ENCODE assay signal across 16 cellular contexts in genomic region chr22:48919187-48919590, GRCh38.
A peak's percentile ranks its signal among the peaks of the same experiment; 100 is the strongest.
DNase-seq lines count a peak whose midpoint lies in the region; ATAC-seq and TF ChIP-seq lines count a peak whose summit lies in the region.
"Had no signal": no experiment of that assay in that cellular context is flagged by ENCODE, and none has a peak within 500 bp of the region (broad histone marks: within the 10 kb centered on the region; RNA-seq: fewer than 3 reads in every experiment).

No MANE protein-coding gene starts in this region.

- ATAC-seq in HG02610 (IDR thresholded peaks at IDR 0.05; ENCODE audit: unreplicated experiment), result no peak
- ATAC-seq: CD8-positive, alpha-beta T cell; K562; left colon had no signal

- intact Hi-C loops in stomach (cut with DNase I; ENCODE audit: low total_unique reads), result no loop called here

- peak; percentile 61 for DNase-seq in NCI-H2107 treated with DMSO at 0.1 percent for 48 hours (lab: John Stamatoyannopoulos, UW; ENCODE audit: unreplicated experiment)
- DNase-seq in NCI-H2107 (lab: John Stamatoyannopoulos, UW), result no peak
- peak; percentile 66 for DNase-seq in NCI-H510A (lab: John Stamatoyannopoulos, UW)
- DNase-seq in ecto neural progenitor cell (ENCODE audit: low spot score), result peak; percentile 57
- DNase-seq in stomach, result peak; percentile 16
- no peak for DNase-seq in stimulated activated CD4-positive, alpha-beta T cell treated with anti-CD3 and anti-CD28 coated beads, Interleukin-4, amount 100 ng/mL, for 4 hours
- DNase-seq in stimulated activated CD4-positive, alpha-beta T cell treated with anti-CD3 and anti-CD28 coated beads, Interleukin-4, amount 100 ng/mL, for 24 hours, result no peak
- DNase-seq: activated CD4-positive, alpha-beta T cell treated with anti-CD3 and anti-CD28 coated beads, Interleukin-2, amount 50 U/mL, for 48 hours; activated gamma-delta T cell treated with Interleukin-2 at 50 U/mL for 16 hours; left colon; SK-N-SH; stimulated activated CD4-positive, alpha-beta T cell treated with anti-CD3 and anti-CD28 coated beads, Interleukin-2, amount 100 ng/mL, for 48 hours had no signal

- H3K4me3 ChIP-seq in stomach, result no peak overlapping the region
- H3K4me3 ChIP-seq: K562, upper lobe of left lung had no signal

- peaks cover 0 to 79% (median 6%) of the 10 kb centered on the region in 3 donors for H3K27me3 ChIP-seq in stomach
- H3K27me3 ChIP-seq: upper lobe of left lung had no signal

- WGBS in stomach, 5 donors, result 63 to 77% (median 67%) methylated on average over 12 to 18 of the region's 18 CpGs

- H3K4me1 ChIP-seq in stomach, result no peaks in the 10 kb centered on the region
- H3K4me1 ChIP-seq: upper lobe of left lung had no signal

- TF ChIP-seq POLR2A in stomach (IDR thresholded peaks at IDR 0.05), result no peak

- TF ChIP-seq EP300 in stomach (IDR thresholded peaks at IDR 0.05), result no peak

- H3K27ac ChIP-seq in stomach, result no peak overlapping the region
- H3K27ac ChIP-seq: upper lobe of left lung had no signal

- H3K36me3 ChIP-seq in stomach, result no peaks in the 10 kb centered on the region
- H3K36me3 ChIP-seq: upper lobe of left lung had no signal

- H3K9me3 ChIP-seq in stomach, result no peaks in the 10 kb centered on the region
- H3K9me3 ChIP-seq: SK-N-SH, upper lobe of left lung had no signal

- no peak for TF ChIP-seq CTCF in stomach (IDR thresholded peaks at IDR 0.05)

Comparison
In these comparisons a context has a peak if more than half of its experiments do, and no peak if none do; other contexts are left out.
1. DNase-seq: peak in NCI-H2107 treated with DMSO at 0.1 percent for 48 hours (single experiment), NCI-H510A (single experiment), ecto neural progenitor cell (single experiment) and stomach (single experiment); none in NCI-H2107 (single experiment), stimulated activated CD4-positive, alpha-beta T cell treated with anti-CD3 and anti-CD28 coated beads, Interleukin-4, amount 100 ng/mL, for 4 hours (0 of 2) and stimulated activated CD4-positive, alpha-beta T cell treated with anti-CD3 and anti-CD28 coated beads, Interleukin-4, amount 100 ng/mL, for 24 hours (single experiment).